15 cellular contexts compared by ENCODE assay signal in genomic region chrX:124902953-124903352, GRCh38.
A peak's percentile ranks its signal among the peaks of the same experiment; 100 is the strongest.
DNase-seq lines count a peak whose midpoint lies in the region; ATAC-seq, FAIRE-seq and TF ChIP-seq lines count a peak whose summit lies in the region.
"Had no signal": no experiment of that assay in that cellular context is flagged by ENCODE, and none has a peak within 500 bp of the region (broad histone marks: within the 10 kb centered on the region; RNA-seq: fewer than 3 reads in every experiment).

No MANE protein-coding gene starts in this region.

- no peaks in the 10 kb centered on the region for H3K4me1 ChIP-seq in OCI-LY7 (ENCODE audit: insufficient read depth, low read length, poor library complexity, severe bottlenecking)
- H3K4me1 ChIP-seq: BLaER1 had no signal

- FAIRE-seq in D721Med (lab: Jason Lieb, UNC) = peak; percentile 91
- FAIRE-seq: GM12878, H1, HepG2 had no signal

- DNase-seq in D721Med (ENCODE audit: insufficient read length, low spot score) (no peak), NCI-H446 treated with DMSO at 0.1 percent for 48 hours (lab: John Stamatoyannopoulos, UW) (peak; percentile 81), NCI-H82 (lab: John Stamatoyannopoulos, UW) (peak; percentile 11), cerebellar cortex (ENCODE audit: low spot score) (peak; percentile 28), coronary artery (ENCODE audit: low spot score) (no peak), OCI-LY7 (ENCODE audit: low spot score) (no peak)
- DNase-seq: 8988T; CD4-positive, alpha-beta memory T cell; DMS79 treated with DMSO at 0.1 percent for 48 hours; H9 had no signal

- H3K27ac ChIP-seq in coronary artery (no peak overlapping the region), OCI-LY7 (ENCODE audit: low read depth, low read length, poor library complexity, severe bottlenecking) (no peak overlapping the region)
- H3K27ac ChIP-seq: BLaER1 had no signal

- H3K79me2 ChIP-seq in OCI-LY7 (ENCODE audit: insufficient read depth, low read depth, low read length) = no peaks in the 10 kb centered on the region

- H3K9me2 ChIP-seq in OCI-LY7 (ENCODE audit: insufficient read depth, low read length) = no peaks in the 10 kb centered on the region

- CTCF ChIA-PET in OCI-LY7 (lab: Charles Lee; ENCODE audit: unreplicated experiment) = no interaction called here

- ATAC-seq in GM21619 (IDR thresholded peaks at IDR 0.05; ENCODE audit: unreplicated experiment) = no peak
- ATAC-seq: GM12878, HepG2 had no signal

- POLR2A ChIA-PET in OCI-LY7 (lab: Charles Lee) = no interaction called here

- H3K4me3 ChIP-seq in coronary artery (no peak overlapping the region), OCI-LY7 (ENCODE audit: low read depth, low read length, poor library complexity, severe bottlenecking) (no peak overlapping the region)
- H3K4me3 ChIP-seq: BLaER1, GM12878 had no signal

- H3K36me3 ChIP-seq in OCI-LY7 (ENCODE audit: insufficient read depth, low read length) = no peaks in the 10 kb centered on the region
- H3K36me3 ChIP-seq: BLaER1 had no signal

- no peaks in the 10 kb centered on the region for H3K9me3 ChIP-seq in OCI-LY7 (ENCODE audit: low read length)
- H3K9me3 ChIP-seq: BLaER1 had no signal

- TF ChIP-seq CTCF in D721Med (IDR thresholded peaks at IDR 0.05; ENCODE audit: insufficient read depth, missing control alignments) (no peak), coronary artery (IDR thresholded peaks at IDR 0.05) (no peak), OCI-LY7 (conservative IDR thresholded peaks at IDR 0.05; ENCODE audit: low read length) (no peak)

- H3K4me2 ChIP-seq in OCI-LY7 (ENCODE audit: low read length) = no peak overlapping the region
- H3K4me2 ChIP-seq: BLaER1 had no signal

- H4K20me1 ChIP-seq in OCI-LY7 (ENCODE audit: insufficient read depth, low read length) = no peaks in the 10 kb centered on the region
- H4K20me1 ChIP-seq: BLaER1 had no signal

- no TSS peak for BruUV-seq in OCI-LY7 (replicated peaks; lab: Mats Ljungman, UMichigan)

- no peak overlapping the region for H2AFZ ChIP-seq in OCI-LY7 (ENCODE audit: low read length)

- intact Hi-C loops in OCI-LY7 (cut with micrococcal nuclease; ENCODE audit: unreplicated experiment) = no loop called here

Comparison
In these comparisons a context has a peak if more than half of its experiments do, and no peak if none do; other contexts are left out.
1. DNase-seq: peak in NCI-H446 treated with DMSO at 0.1 percent for 48 hours (single experiment), NCI-H82 (single experiment) and cerebellar cortex (single experiment); none in D721Med (single experiment), coronary artery (single experiment) and OCI-LY7 (single experiment).